25 cellular contexts compared by ENCODE assay signal in the genomic region with DNA sequence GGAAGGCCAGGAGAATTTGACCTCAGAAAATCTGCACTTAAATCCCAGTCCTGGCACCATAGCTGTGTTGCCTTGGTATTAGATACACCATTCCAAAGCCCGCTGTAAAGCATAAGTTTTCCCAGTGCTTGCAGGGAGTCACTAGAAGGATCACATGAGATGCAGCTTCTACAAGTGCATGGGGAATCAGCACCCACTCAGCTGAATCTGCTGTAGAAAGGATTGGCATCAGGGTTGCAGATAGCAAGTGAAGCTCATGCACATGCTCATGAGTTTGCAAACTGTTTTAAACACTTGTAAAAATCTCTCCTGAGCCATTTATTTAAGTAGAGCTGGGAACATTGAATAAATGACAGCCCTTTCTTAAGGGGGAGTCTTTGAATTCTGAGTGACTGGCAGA.
DNase-seq lines count a peak whose midpoint lies in the region; ATAC-seq and TF ChIP-seq lines count a peak whose summit lies in the region.
"Had no signal": no experiment of that assay in that cellular context is flagged by ENCODE, and none has a peak within 500 bp of the region (broad histone marks: within the 10 kb centered on the region; RNA-seq: fewer than 3 reads in every experiment).

No MANE protein-coding gene starts in this region.

- no peaks in the 10 kb centered on the region; the same call in 1 of the 2 replicates for H3K36me3 Mint-ChIP-seq in HFFc6 (ENCODE audit: low read depth)
- H3K36me3 Mint-ChIP-seq: CD14-positive monocyte; CD4-positive, alpha-beta memory T cell; CD4-positive, CD25-positive, alpha-beta regulatory T cell; CD8-positive, alpha-beta memory T cell had no signal

- H4K20me1 ChIP-seq in neural cell (ENCODE audit: insufficient read depth): no peaks in the 10 kb centered on the region
- H4K20me1 ChIP-seq: BLaER1 had no signal

- H3K27me3 ChIP-seq in right atrium auricular region: no peaks in the 10 kb centered on the region
- H3K27me3 ChIP-seq in neural cell (ENCODE audit: insufficient read depth, low read depth, low read length): no peaks in the 10 kb centered on the region
- H3K27me3 ChIP-seq: BE2C, BLaER1 had no signal

- no peak overlapping the region for H2AFZ ChIP-seq in neural cell (ENCODE audit: low read depth, low read length)

- H3K27ac Mint-ChIP-seq in HFFc6: no peak overlapping the region
- H3K27ac Mint-ChIP-seq: CD14-positive monocyte; CD4-positive, alpha-beta memory T cell; CD4-positive, CD25-positive, alpha-beta regulatory T cell; CD8-positive, alpha-beta memory T cell had no signal

- DNase-seq in Right ventricle myocardium superior: no peak
- DNase-seq in right atrium auricular region (ENCODE audit: low spot score): no peak
- DNase-seq in head of caudate nucleus: peak in 26 of 42 donors; percentile 4 to 85 (median 38)
- no peak for DNase-seq in HFFc6
- no peak for DNase-seq in cerebellum (ENCODE audit: low spot score)
- no peak for DNase-seq in SIG-M5 (lab: John Stamatoyannopoulos, UW)
- DNase-seq: AML-193; BE2C; CD4-positive, alpha-beta memory T cell; CD4-positive, CD25-positive, alpha-beta regulatory T cell; CD8-positive, alpha-beta memory T cell; COR-L47; DMS 273 treated with DMSO at 0.1 percent for 48 hours; DMS153; DMS53; DMS79; DND-41; EL; GDM1 had no signal

- H3K4me3 Mint-ChIP-seq in HFFc6: no peak overlapping the region
- H3K4me3 Mint-ChIP-seq: CD14-positive monocyte; CD4-positive, alpha-beta memory T cell; CD4-positive, CD25-positive, alpha-beta regulatory T cell; CD8-positive, alpha-beta memory T cell had no signal

- no peaks in the 10 kb centered on the region for H3F3A ChIP-seq in neural cell (ENCODE audit: insufficient read depth, low read length, poor library complexity, severe bottlenecking)

- H3K9me3 Mint-ChIP-seq in HFFc6: peaks cover 6% of the 10 kb centered on the region

- peak; percentile 45 for ATAC-seq in Right ventricle myocardium superior (ENCODE audit: poor library complexity)
- ATAC-seq: A549, GM12878 had no signal

- H3K4me3 ChIP-seq in right atrium auricular region (no peak overlapping the region), neural cell (ENCODE audit: low read length) (no peak overlapping the region)
- H3K4me3 ChIP-seq: A549, BLaER1, GM12878 had no signal

- no peak for TF ChIP-seq RAD21 in neural cell (conservative IDR thresholded peaks at IDR 0.05)

- H3K27ac ChIP-seq in right atrium auricular region (no peak overlapping the region), neural cell (ENCODE audit: low read length) (no peak overlapping the region)
- H3K27ac ChIP-seq: 22Rv1, A549, BLaER1 had no signal

- TF ChIP-seq CTCF in right atrium auricular region (IDR thresholded peaks at IDR 0.05): no peak
- no peak for TF ChIP-seq CTCF in neural cell (IDR thresholded peaks at IDR 0.05; ENCODE audit: poor library complexity, severe bottlenecking)
- no peak for TF ChIP-seq CTCF in HFFc6 (IDR thresholded peaks at IDR 0.05)

- no peaks in the 10 kb centered on the region for H3K36me3 ChIP-seq in right atrium auricular region
- no peaks in the 10 kb centered on the region for H3K36me3 ChIP-seq in neural cell (ENCODE audit: insufficient read depth, low read length)
- H3K36me3 ChIP-seq: BE2C, BLaER1 had no signal

- intact Hi-C loops in Right ventricle myocardium superior (cut with DNase I): no loop called here
- intact Hi-C loops in head of caudate nucleus (cut with DNase I): no loop called here

- no peak overlapping the region for H3K4me2 ChIP-seq in neural cell (ENCODE audit: low read length)
- H3K4me2 ChIP-seq: A549, BLaER1 had no signal

- peak; percentile 45 for TF ChIP-seq EP300 in neural cell (conservative IDR thresholded peaks at IDR 0.05; ENCODE audit: poor library complexity, severe bottlenecking)

- H3K27me3 Mint-ChIP-seq in HFFc6 (ENCODE audit: insufficient read depth): peaks cover 1% of the 10 kb centered on the region; the same call in 1 of the 2 replicates

- H3K9me3 ChIP-seq in right atrium auricular region: no peaks in the 10 kb centered on the region
- H3K9me3 ChIP-seq in neural cell (ENCODE audit: low read length): no peaks in the 10 kb centered on the region
- H3K9me3 ChIP-seq: A549, BE2C, BLaER1 had no signal

- peaks cover 0 to 7% of the 10 kb centered on the region in 2 donors for H3K4me1 ChIP-seq in right atrium auricular region
- H3K4me1 ChIP-seq: A549, BE2C had no signal

- H3K9ac ChIP-seq in neural cell (ENCODE audit: low read length): no peak overlapping the region
- H3K9ac ChIP-seq: BLaER1 had no signal

- no peaks in the 10 kb centered on the region for H3K79me2 ChIP-seq in neural cell (replicated peaks; ENCODE audit: insufficient read depth, low read length)

- no peaks in the 10 kb centered on the region for H3K4me1 Mint-ChIP-seq in HFFc6 (ENCODE audit: low read depth)
- H3K4me1 Mint-ChIP-seq: CD14-positive monocyte; CD4-positive, alpha-beta memory T cell; CD4-positive, CD25-positive, alpha-beta regulatory T cell; CD8-positive, alpha-beta memory T cell had no signal

- no peaks in the 10 kb centered on the region for H3K9me2 ChIP-seq in neural cell (ENCODE audit: insufficient read depth, low read length)

TF ChIP-seq in neural cell, 6 proteins besides CTCF, POLR2A, EP300 and RAD21:
- TF ChIP-seq EZH2 (IDR thresholded peaks at IDR 0.05; ENCODE audit: borderline replicate concordance, insufficient read depth, low read length, poor library complexity, severe bottlenecking): no peak
- peak; percentile 12 for TF ChIP-seq MXI1 (conservative IDR thresholded peaks at IDR 0.05; ENCODE audit: poor library complexity, severe bottlenecking)

Comparison
In these comparisons a context has a peak if more than half of its experiments do, and no peak if none do; other contexts are left out.
1. DNase-seq: peak in head of caudate nucleus (26 of 42); none in Right ventricle myocardium superior (single experiment), right atrium auricular region (single experiment), HFFc6 (single experiment), cerebellum (single experiment) and SIG-M5 (single experiment).